18 cellular contexts compared by ENCODE assay signal in genomic region chr13:41956272-41956671, GRCh38.
"Had no signal": no experiment of that assay in that cellular context is flagged by ENCODE, and none has a peak within 500 bp of the region (broad histone marks: within the 10 kb centered on the region; RNA-seq: fewer than 3 reads in every experiment).

No MANE protein-coding gene starts in this region.

- H3K9me3 ChIP-seq: gastroesophageal sphincter, heart left ventricle, pancreas, spleen, thoracic aorta had no signal

- H3K27me3 ChIP-seq: gastroesophageal sphincter, heart left ventricle, pancreas, spleen had no signal

- H3K4me3 Mint-ChIP-seq: activated naive CD4-positive, alpha-beta T cell treated with anti-CD3 and anti-CD28 coated beads, Interleukin-2, amount 50 U/mL, for 24 hours; activated T-cell treated with anti-CD3 and anti-CD28 coated beads, Interleukin-2, amount 50 U/mL, for 72 hours; naive thymus-derived CD8-positive, alpha-beta T cell; stimulated activated naive B cell treated with anti-CD40 and anti-IgM and Interleukin-4, amounts not matched to agents 10 μg/mL and 1 μg/mL and 100 μg/mL, for 72 hours had no signal

- H3K27me3 Mint-ChIP-seq: activated naive CD4-positive, alpha-beta T cell treated with anti-CD3 and anti-CD28 coated beads, Interleukin-2, amount 50 U/mL, for 24 hours; naive thymus-derived CD8-positive, alpha-beta T cell; stimulated activated naive B cell treated with anti-CD40 and anti-IgM and Interleukin-4, amounts not matched to agents 10 μg/mL and 1 μg/mL and 100 μg/mL, for 72 hours had no signal

- DNase-seq: activated CD4-positive, alpha-beta T cell treated with anti-CD3 and anti-CD28 coated beads for 1 hour; activated effector memory CD4-positive, alpha-beta T cell treated with anti-CD3 and anti-CD28 coated beads, Interleukin-2, amount 50 U/mL, for 16 hours; activated T-cell treated with anti-CD3 and anti-CD28 coated beads, Interleukin-2, amount 50 U/mL, for 72 hours; amniotic stem cell; effector CD4-positive, alpha-beta T cell; heart left ventricle; kidney glomerular epithelial cell; left ventricle myocardium superior; mesenchymal stem cell; naive thymus-derived CD8-positive, alpha-beta T cell; pancreas; spleen; stimulated activated naive B cell treated with anti-CD40 and anti-IgM and Interleukin-4, amounts not matched to agents 10 μg/mL and 1 μg/mL and 100 μg/mL, for 72 hours; T-helper 2 cell had no signal

- H3K9me3 Mint-ChIP-seq: activated naive CD4-positive, alpha-beta T cell treated with anti-CD3 and anti-CD28 coated beads, Interleukin-2, amount 50 U/mL, for 24 hours; activated T-cell treated with anti-CD3 and anti-CD28 coated beads, Interleukin-2, amount 50 U/mL, for 72 hours; naive thymus-derived CD8-positive, alpha-beta T cell; stimulated activated naive B cell treated with anti-CD40 and anti-IgM and Interleukin-4, amounts not matched to agents 10 μg/mL and 1 μg/mL and 100 μg/mL, for 72 hours had no signal

- ATAC-seq: gastroesophageal sphincter; heart left ventricle; left ventricle myocardium superior; naive thymus-derived CD8-positive, alpha-beta T cell; pancreas; stimulated activated naive B cell treated with anti-CD40 and anti-IgM and Interleukin-4, amounts not matched to agents 10 μg/mL and 1 μg/mL and 100 μg/mL, for 72 hours had no signal

- H3K4me3 ChIP-seq: gastroesophageal sphincter, heart left ventricle, pancreas, spleen, thoracic aorta had no signal

- H3K27ac ChIP-seq: gastroesophageal sphincter, pancreas, thoracic aorta, VCaP had no signal

- H3K36me3 ChIP-seq: gastroesophageal sphincter, heart left ventricle, pancreas, spleen, thoracic aorta had no signal

- H3K27ac Mint-ChIP-seq: activated naive CD4-positive, alpha-beta T cell treated with anti-CD3 and anti-CD28 coated beads, Interleukin-2, amount 50 U/mL, for 24 hours; activated T-cell treated with anti-CD3 and anti-CD28 coated beads, Interleukin-2, amount 50 U/mL, for 72 hours; naive thymus-derived CD8-positive, alpha-beta T cell; stimulated activated naive B cell treated with anti-CD40 and anti-IgM and Interleukin-4, amounts not matched to agents 10 μg/mL and 1 μg/mL and 100 μg/mL, for 72 hours had no signal
